In the genomic region with DNA sequence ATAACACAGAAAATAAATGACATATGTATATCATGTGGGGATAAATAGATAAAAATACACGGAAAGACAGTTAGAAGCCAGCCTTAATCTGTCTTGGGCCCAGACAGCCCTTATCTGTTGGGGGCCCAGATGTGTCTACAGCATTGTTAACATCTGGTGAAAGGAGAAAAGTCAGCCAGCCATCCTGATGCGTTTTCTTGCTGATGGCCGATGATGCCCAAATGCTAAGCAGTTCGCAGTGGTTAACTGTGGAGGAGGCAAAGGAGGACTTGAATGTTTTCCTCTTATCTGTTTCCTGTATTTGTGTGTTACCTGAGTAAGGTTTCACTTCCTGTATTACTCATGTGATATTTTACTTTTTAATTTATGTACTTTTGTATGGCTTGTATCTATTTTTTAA, we compare ENCODE assay signal across 2 cellular contexts.
A peak's percentile ranks its signal among the peaks of the same experiment; 100 is the strongest.
TF ChIP-seq lines count a peak whose summit lies in the region.

No MANE protein-coding gene starts in this region.

TF ChIP-seq in SK-N-SH, 30 proteins besides CTCF, POLR2A, EP300 and RAD21 (continues in another document):
- TF ChIP-seq, protein P1, sequence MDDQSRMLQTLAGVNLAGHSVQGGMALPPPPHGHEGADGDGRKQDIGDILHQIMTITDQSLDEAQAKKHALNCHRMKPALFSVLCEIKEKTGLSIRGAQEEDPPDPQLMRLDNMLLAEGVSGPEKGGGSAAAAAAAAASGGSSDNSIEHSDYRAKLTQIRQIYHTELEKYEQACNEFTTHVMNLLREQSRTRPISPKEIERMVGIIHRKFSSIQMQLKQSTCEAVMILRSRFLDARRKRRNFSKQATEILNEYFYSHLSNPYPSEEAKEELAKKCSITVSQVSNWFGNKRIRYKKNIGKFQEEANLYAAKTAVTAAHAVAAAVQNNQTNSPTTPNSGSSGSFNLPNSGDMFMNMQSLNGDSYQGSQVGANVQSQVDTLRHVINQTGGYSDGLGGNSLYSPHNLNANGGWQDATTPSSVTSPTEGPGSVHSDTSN (IDR thresholded peaks at IDR 0.05) = no peak
- TF ChIP-seq TCF12 (IDR thresholded peaks at IDR 0.05) (0 out of 2 replicates have a peak, but pooled peaks have one; percentile 7), MAX (IDR thresholded peaks at IDR 0.05; ENCODE audit: low read depth) (no peak), JUND (IDR thresholded peaks at IDR 0.05) (no peak), FOXM1 (IDR thresholded peaks at IDR 0.05; ENCODE audit: low read depth) (no peak), GABPA (IDR thresholded peaks at IDR 0.05; ENCODE audit: low read depth) (no peak), NRF1 (IDR thresholded peaks at IDR 0.05; ENCODE audit: low read depth, low read length) (no peak), GATA2 (CRISPR knock-in tag; IDR thresholded peaks at IDR 0.05) (peak; percentile 74), RFX5 (IDR thresholded peaks at IDR 0.05; ENCODE audit: low read length) (no peak), TEAD4 (IDR thresholded peaks at IDR 0.05; ENCODE audit: borderline replicate concordance, insufficient read depth) (no peak), FOXJ3 (CRISPR knock-in tag; IDR thresholded peaks at IDR 0.05) (no peak), SMC3 (IDR thresholded peaks at IDR 0.05; ENCODE audit: low read depth, low read length) (no peak), POLR2AphosphoS5 (IDR thresholded peaks at IDR 0.05; ENCODE audit: low read depth, low read length) (no peak), MEF2A (IDR thresholded peaks at IDR 0.05; ENCODE audit: borderline replicate concordance, low read depth) (no peak), EZH2phosphoT487 (IDR thresholded peaks at IDR 0.05; ENCODE audit: borderline replicate concordance, low read depth) (no peak), RCOR1 (IDR thresholded peaks at IDR 0.05; ENCODE audit: low read length) (peak; percentile 48; the same call in 1 of the 2 replicates), ELF1 (IDR thresholded peaks at IDR 0.05) (no peak), CHD2 (IDR thresholded peaks at IDR 0.05; ENCODE audit: low read length, partially characterized antibody) (peak; percentile 35), RXRA (IDR thresholded peaks at IDR 0.05; ENCODE audit: borderline replicate concordance, low read depth) (no peak), YY1 (IDR thresholded peaks at IDR 0.05; ENCODE audit: low read depth) (no peak)
- TF ChIP-seq, protein P2, sequence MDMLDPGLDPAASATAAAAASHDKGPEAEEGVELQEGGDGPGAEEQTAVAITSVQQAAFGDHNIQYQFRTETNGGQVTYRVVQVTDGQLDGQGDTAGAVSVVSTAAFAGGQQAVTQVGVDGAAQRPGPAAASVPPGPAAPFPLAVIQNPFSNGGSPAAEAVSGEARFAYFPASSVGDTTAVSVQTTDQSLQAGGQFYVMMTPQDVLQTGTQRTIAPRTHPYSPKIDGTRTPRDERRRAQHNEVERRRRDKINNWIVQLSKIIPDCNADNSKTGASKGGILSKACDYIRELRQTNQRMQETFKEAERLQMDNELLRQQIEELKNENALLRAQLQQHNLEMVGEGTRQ (IDR thresholded peaks at IDR 0.05; ENCODE audit: borderline replicate concordance, low read depth, low read length) = no peak
- TF ChIP-seq, protein P3, sequence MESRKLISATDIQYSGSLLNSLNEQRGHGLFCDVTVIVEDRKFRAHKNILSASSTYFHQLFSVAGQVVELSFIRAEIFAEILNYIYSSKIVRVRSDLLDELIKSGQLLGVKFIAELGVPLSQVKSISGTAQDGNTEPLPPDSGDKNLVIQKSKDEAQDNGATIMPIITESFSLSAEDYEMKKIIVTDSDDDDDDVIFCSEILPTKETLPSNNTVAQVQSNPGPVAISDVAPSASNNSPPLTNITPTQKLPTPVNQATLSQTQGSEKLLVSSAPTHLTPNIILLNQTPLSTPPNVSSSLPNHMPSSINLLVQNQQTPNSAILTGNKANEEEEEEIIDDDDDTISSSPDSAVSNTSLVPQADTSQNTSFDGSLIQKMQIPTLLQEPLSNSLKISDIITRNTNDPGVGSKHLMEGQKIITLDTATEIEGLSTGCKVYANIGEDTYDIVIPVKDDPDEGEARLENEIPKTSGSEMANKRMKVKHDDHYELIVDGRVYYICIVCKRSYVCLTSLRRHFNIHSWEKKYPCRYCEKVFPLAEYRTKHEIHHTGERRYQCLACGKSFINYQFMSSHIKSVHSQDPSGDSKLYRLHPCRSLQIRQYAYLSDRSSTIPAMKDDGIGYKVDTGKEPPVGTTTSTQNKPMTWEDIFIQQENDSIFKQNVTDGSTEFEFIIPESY (IDR thresholded peaks at IDR 0.05; ENCODE audit: borderline replicate concordance, low read depth) = no peak
- TF ChIP-seq, protein P4, sequence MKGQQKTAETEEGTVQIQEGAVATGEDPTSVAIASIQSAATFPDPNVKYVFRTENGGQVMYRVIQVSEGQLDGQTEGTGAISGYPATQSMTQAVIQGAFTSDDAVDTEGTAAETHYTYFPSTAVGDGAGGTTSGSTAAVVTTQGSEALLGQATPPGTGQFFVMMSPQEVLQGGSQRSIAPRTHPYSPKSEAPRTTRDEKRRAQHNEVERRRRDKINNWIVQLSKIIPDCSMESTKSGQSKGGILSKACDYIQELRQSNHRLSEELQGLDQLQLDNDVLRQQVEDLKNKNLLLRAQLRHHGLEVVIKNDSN (IDR thresholded peaks at IDR 0.05; ENCODE audit: borderline replicate concordance, low read depth) = no peak
- TF ChIP-seq, protein P5, sequence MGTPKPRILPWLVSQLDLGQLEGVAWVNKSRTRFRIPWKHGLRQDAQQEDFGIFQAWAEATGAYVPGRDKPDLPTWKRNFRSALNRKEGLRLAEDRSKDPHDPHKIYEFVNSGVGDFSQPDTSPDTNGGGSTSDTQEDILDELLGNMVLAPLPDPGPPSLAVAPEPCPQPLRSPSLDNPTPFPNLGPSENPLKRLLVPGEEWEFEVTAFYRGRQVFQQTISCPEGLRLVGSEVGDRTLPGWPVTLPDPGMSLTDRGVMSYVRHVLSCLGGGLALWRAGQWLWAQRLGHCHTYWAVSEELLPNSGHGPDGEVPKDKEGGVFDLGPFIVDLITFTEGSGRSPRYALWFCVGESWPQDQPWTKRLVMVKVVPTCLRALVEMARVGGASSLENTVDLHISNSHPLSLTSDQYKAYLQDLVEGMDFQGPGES (IDR thresholded peaks at IDR 0.05; ENCODE audit: low read depth, low read length) = no peak

TF ChIP-seq in SK-N-SH treated with all-trans-retinoic acid at 6 μM for 48 hours, 23 proteins besides CTCF, POLR2A, EP300 and RAD21:
- TF ChIP-seq TSHZ2 (CRISPR knock-in tag; IDR thresholded peaks at IDR 0.05) (no peak), ISL1 (CRISPR knock-in tag; IDR thresholded peaks at IDR 0.05) (no peak), ZNF565 (CRISPR knock-in tag; conservative IDR thresholded peaks at IDR 0.05; ENCODE audit: low read depth) (no peak), RARB (CRISPR knock-in tag; IDR thresholded peaks at IDR 0.05) (no peak), TOX (CRISPR knock-in tag; IDR thresholded peaks at IDR 0.05; ENCODE audit: borderline replicate concordance) (no peak), CSDC2 (CRISPR knock-in tag; IDR thresholded peaks at IDR 0.05) (no peak), BACH2 (CRISPR knock-in tag; IDR thresholded peaks at IDR 0.05; ENCODE audit: borderline replicate concordance) (no peak), ZNF8 (CRISPR knock-in tag; IDR thresholded peaks at IDR 0.05) (no peak)
- TF ChIP-seq, protein P6, sequence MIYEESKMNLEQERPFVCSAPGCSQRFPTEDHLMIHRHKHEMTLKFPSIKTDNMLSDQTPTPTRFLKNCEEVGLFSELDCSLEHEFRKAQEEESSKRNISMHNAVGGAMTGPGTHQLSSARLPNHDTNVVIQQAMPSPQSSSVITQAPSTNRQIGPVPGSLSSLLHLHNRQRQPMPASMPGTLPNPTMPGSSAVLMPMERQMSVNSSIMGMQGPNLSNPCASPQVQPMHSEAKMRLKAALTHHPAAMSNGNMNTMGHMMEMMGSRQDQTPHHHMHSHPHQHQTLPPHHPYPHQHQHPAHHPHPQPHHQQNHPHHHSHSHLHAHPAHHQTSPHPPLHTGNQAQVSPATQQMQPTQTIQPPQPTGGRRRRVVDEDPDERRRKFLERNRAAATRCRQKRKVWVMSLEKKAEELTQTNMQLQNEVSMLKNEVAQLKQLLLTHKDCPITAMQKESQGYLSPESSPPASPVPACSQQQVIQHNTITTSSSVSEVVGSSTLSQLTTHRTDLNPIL (CRISPR knock-in tag; IDR thresholded peaks at IDR 0.05; ENCODE audit: low read depth) = no peak
- TF ChIP-seq, protein P7, sequence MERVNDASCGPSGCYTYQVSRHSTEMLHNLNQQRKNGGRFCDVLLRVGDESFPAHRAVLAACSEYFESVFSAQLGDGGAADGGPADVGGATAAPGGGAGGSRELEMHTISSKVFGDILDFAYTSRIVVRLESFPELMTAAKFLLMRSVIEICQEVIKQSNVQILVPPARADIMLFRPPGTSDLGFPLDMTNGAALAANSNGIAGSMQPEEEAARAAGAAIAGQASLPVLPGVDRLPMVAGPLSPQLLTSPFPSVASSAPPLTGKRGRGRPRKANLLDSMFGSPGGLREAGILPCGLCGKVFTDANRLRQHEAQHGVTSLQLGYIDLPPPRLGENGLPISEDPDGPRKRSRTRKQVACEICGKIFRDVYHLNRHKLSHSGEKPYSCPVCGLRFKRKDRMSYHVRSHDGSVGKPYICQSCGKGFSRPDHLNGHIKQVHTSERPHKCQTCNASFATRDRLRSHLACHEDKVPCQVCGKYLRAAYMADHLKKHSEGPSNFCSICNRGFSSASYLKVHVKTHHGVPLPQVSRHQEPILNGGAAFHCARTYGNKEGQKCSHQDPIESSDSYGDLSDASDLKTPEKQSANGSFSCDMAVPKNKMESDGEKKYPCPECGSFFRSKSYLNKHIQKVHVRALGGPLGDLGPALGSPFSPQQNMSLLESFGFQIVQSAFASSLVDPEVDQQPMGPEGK (CRISPR knock-in tag; IDR thresholded peaks at IDR 0.05; ENCODE audit: borderline replicate concordance) = no peak
